ENCODE assay signal across 8 cellular contexts in the genomic region with DNA sequence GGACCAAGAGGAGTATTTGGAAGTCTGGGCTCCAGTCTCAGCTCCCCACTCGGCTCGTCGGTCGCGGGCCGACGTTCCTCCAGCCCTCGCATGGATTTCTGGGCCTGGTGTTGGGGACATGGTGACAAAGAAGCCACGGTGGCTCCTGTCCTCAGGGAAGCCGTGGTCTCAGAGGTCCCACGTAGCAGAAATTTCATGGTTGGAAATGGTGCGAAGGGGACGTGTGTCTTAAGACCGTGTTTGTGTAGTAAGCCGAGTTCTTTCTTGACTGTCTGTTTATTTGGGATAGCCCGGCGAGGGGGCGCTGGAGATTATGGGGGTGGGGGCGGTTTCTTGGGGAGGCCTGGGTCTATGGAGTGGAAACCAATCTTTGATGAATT. TPM values are rescaled to one million over a fixed set of nuclear protein-coding genes. Genes with fewer than 3 reads are reported as not detected.
DNase-seq lines count a peak whose midpoint lies in the region; ATAC-seq and TF ChIP-seq lines count a peak whose summit lies in the region.

No MANE protein-coding gene starts in this region.

- H3K36me3 ChIP-seq in CD4-positive, CD25-positive, alpha-beta regulatory T cell (ENCODE audit: control insufficient read depth, insufficient read depth, low read length): no peaks in the 10 kb centered on the region
- H3K36me3 ChIP-seq in HUES6 (ENCODE audit: control insufficient read depth, insufficient read depth, low read length) (no peaks in the 10 kb centered on the region), left lung (no peaks in the 10 kb centered on the region), tibial nerve (no peaks in the 10 kb centered on the region)

- peaks cover 16% of the 10 kb centered on the region for H3K4me1 ChIP-seq in CD4-positive, CD25-positive, alpha-beta regulatory T cell (ENCODE audit: control insufficient read depth, insufficient read depth, low read length, poor library complexity, severe bottlenecking)
- H3K4me1 ChIP-seq in HUES6 (ENCODE audit: control insufficient read depth, insufficient read depth, low read length) (peaks cover 33% of the 10 kb centered on the region), left lung (peaks cover 0 to 13% of the 10 kb centered on the region in 2 donors), tibial nerve (peaks cover 0 to 24% (median 4%) of the 10 kb centered on the region in 4 donors)

- peak overlapping the region; percentile 60 for H3K4me3 ChIP-seq in CD4-positive, CD25-positive, alpha-beta regulatory T cell (ENCODE audit: low read depth, low read length)
- H3K4me3 ChIP-seq in HUES6 (ENCODE audit: low read depth, low read length): peak overlapping the region; percentile 88
- peak overlapping the region; percentile 35 to 37 for H3K4me3 ChIP-seq in left lung
- H3K4me3 ChIP-seq in tibial nerve: peak overlapping the region; percentile 47 to 80 (median 63)

- WGBS in tibial nerve, 2 donors: 3 to 4% methylated on average over 19 of the region's 19 CpGs

- peaks cover 0 to 2% (median 0%) of the 10 kb centered on the region in 7 donors for H3K9me3 Mint-ChIP-seq in CD4-positive, CD25-positive, alpha-beta regulatory T cell
- H3K9me3 Mint-ChIP-seq in MCF 10A (ENCODE audit: unreplicated experiment): no peaks in the 10 kb centered on the region

- no peak overlapping the region for H3K27ac ChIP-seq in CD4-positive, CD25-positive, alpha-beta regulatory T cell (ENCODE audit: insufficient read depth, low read length, poor library complexity, severe bottlenecking)
- peak overlapping the region; percentile 87; the same call in 1 of the 2 replicates for H3K27ac ChIP-seq in HUES6 (ENCODE audit: low read depth, low read length)
- no peak overlapping the region for H3K27ac ChIP-seq in left lung
- peak overlapping the region in 2 of 4 donors; percentile 56 to 82 for H3K27ac ChIP-seq in tibial nerve
- no peak overlapping the region for H3K27ac ChIP-seq in RWPE1

- H3K36me3 Mint-ChIP-seq in CD4-positive, CD25-positive, alpha-beta regulatory T cell: no peaks in the 10 kb centered on the region
- no peaks in the 10 kb centered on the region for H3K36me3 Mint-ChIP-seq in MCF 10A (ENCODE audit: insufficient read depth, unreplicated experiment)

- no peak for TF ChIP-seq POLR2A in tibial nerve (IDR thresholded peaks at IDR 0.05)

- intact Hi-C loops in MCF 10A (cut with micrococcal nuclease) (no loop called here), left lung (cut with DNase I) (no loop called here)

- TF ChIP-seq EP300 in tibial nerve (IDR thresholded peaks at IDR 0.05): no peak

- no peak for ATAC-seq in CD4-positive, CD25-positive, alpha-beta regulatory T cell (ENCODE audit: low read depth in 2 of 2)
- ATAC-seq in left lung: peak; percentile 17
- ATAC-seq in HG03457 (IDR thresholded peaks at IDR 0.05; ENCODE audit: unreplicated experiment): no peak
- ATAC-seq in GM18861 (IDR thresholded peaks at IDR 0.05; ENCODE audit: unreplicated experiment): no peak

- POLR2A ChIA-PET in MCF 10A (lab: Yijun Ruan, JAX) (no interaction called here), RWPE1 (lab: Yijun Ruan, JAX; ENCODE audit: low non-redundant PET) (no interaction called here)

- peaks cover 45% of the 10 kb centered on the region for H3K27me3 ChIP-seq in CD4-positive, CD25-positive, alpha-beta regulatory T cell (ENCODE audit: control insufficient read depth, insufficient read depth, low read length)
- no peaks in the 10 kb centered on the region for H3K27me3 ChIP-seq in HUES6 (ENCODE audit: control insufficient read depth, insufficient read depth, low read length)
- H3K27me3 ChIP-seq in left lung: peaks cover 34 to 78% of the 10 kb centered on the region in 2 donors
- peaks cover 0 to 8% of the 10 kb centered on the region in 2 donors for H3K27me3 ChIP-seq in tibial nerve

- H3K27ac Mint-ChIP-seq in CD4-positive, CD25-positive, alpha-beta regulatory T cell: peak overlapping the region in 1 of 3 donors; percentile 34
- H3K27ac Mint-ChIP-seq in MCF 10A (ENCODE audit: low read depth, unreplicated experiment): no peak overlapping the region

- H3K9me3 ChIP-seq in CD4-positive, CD25-positive, alpha-beta regulatory T cell (ENCODE audit: control insufficient read depth in 2 of 2, low read length in 2 of 2): no peaks in the 10 kb centered on the region
- H3K9me3 ChIP-seq in HUES6 (ENCODE audit: control insufficient read depth, insufficient read depth, low read depth, low read length) (no peaks in the 10 kb centered on the region), left lung (no peaks in the 10 kb centered on the region), tibial nerve (no peaks in the 10 kb centered on the region)

- H3K27me3 Mint-ChIP-seq in CD4-positive, CD25-positive, alpha-beta regulatory T cell: peaks cover 86% of the 10 kb centered on the region
- H3K27me3 Mint-ChIP-seq in MCF 10A (ENCODE audit: insufficient read depth, unreplicated experiment): peaks cover 93% of the 10 kb centered on the region

- H3K9ac ChIP-seq in HUES6 (ENCODE audit: low read length): peak overlapping the region; percentile 96

- TF ChIP-seq CTCF in MCF 10A (IDR thresholded peaks at IDR 0.05; ENCODE audit: unreplicated experiment) (no peak), left lung (IDR thresholded peaks at IDR 0.05) (no peak), tibial nerve (IDR thresholded peaks at IDR 0.05) (no peak), RWPE1 (conservative IDR thresholded peaks at IDR 0.05; ENCODE audit: low read depth) (no peak)

- CTCF ChIA-PET in MCF 10A (lab: Yijun Ruan, JAX): interaction anchor here (0.6 to 1.6 kb wide), 7 partner anchors 9 to 720 kb away, joined by 3 to 4 read pairs (median 3); no protein-coding TSS in a partner anchor
- CTCF ChIA-PET in RWPE1 (lab: Yijun Ruan, JAX): interaction anchor here (0.6 to 0.7 kb wide), 2 partner anchors 38 to 506 kb away, joined by 3 read pairs; no protein-coding TSS in a partner anchor

- peak overlapping the region; percentile 83 to 95 (median 87) for H3K4me3 Mint-ChIP-seq in CD4-positive, CD25-positive, alpha-beta regulatory T cell
- H3K4me3 Mint-ChIP-seq in MCF 10A (ENCODE audit: unreplicated experiment): peak overlapping the region; percentile 42

- no peak for DNase-seq in CD4-positive, CD25-positive, alpha-beta regulatory T cell
- no peak for DNase-seq in MCF 10A (ENCODE audit: unreplicated experiment)
- DNase-seq in left lung: peak in 1 of 2 donors; percentile 41
- no peak for DNase-seq in tibial nerve (ENCODE audit: low spot score in 2 of 2)
- no peak for DNase-seq in RWPE1 (ENCODE audit: low spot score)

- peaks cover 0 to 19% (median 9%) of the 10 kb centered on the region in 4 donors for H3K4me1 Mint-ChIP-seq in CD4-positive, CD25-positive, alpha-beta regulatory T cell
- H3K4me1 Mint-ChIP-seq in MCF 10A (ENCODE audit: insufficient read depth, unreplicated experiment): no peaks in the 10 kb centered on the region

- BruUV-seq in MCF 10A (replicated peaks; lab: Mats Ljungman, UMichigan): no TSS peak

RNA-seq across cellular contexts. Expression of a gene that starts 23.4 kb away (rescaled TPM):
- 21.1 TPM for total RNA-seq in CD4-positive, CD25-positive, alpha-beta regulatory T cell
- polyA plus RNA-seq in CD4-positive, CD25-positive, alpha-beta regulatory T cell: 10 to 100 TPM; 23.4 to 27.9 (median 25.4) TPM
- total RNA-seq in MCF 10A (2022): 32.6 and 34.4 TPM in 2 replicates
- 10 to 100 TPM; 19.5 to 20.6 TPM for total RNA-seq in left lung
- 10 to 100 TPM; 25.2 to 35.4 (median 30.6) TPM for total RNA-seq in tibial nerve

Comparison
In these comparisons a context has a peak if more than half of its experiments do, and no peak if none do; other contexts are left out.
1. H3K4me3 ChIP-seq: peak in every context shown above with its lines; median percentile 88 in HUES6; 63 in tibial nerve; 60 in CD4-positive, CD25-positive, alpha-beta regulatory T cell; 36 in left lung.